In the genomic region with DNA sequence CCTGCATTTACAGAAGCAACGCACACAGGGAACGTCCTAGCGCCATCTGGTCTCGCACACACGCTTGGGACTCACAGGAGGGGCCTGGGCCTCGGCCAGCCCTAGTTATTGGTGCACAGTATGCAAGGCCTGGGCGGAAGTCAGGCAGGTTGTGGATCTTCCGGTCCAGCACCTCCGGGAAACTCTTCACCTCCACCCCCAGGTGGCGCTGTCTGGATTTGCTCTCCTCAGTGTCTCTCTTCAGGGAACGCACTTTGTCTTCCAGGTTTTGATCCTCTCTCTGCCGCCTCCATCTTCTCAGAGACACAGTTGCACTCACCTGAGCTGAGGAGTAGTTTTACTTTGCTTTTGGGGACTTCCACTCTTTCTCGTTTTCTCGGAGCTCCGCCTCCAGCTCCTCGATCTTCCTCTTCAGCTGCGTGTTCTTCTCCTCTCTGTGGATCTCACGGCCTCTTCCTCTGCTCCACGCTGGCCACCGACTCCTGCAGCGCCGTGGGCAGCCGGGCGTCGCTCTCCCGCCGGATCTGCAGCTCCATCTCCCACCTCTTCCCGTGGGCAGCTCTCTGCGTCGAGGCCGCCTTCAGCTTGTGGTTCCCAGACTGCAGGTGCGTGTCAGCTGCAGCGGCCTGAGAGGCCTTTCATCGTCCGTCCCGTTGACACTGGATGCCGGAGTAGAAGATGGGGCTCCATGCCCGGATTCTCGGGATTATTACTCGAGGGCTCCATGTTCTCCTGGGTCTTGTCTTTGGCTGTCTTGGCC, we compare ENCODE assay signal across 8 cellular contexts.
A peak's percentile ranks its signal among the peaks of the same experiment; 100 is the strongest.
DNase-seq lines count a peak whose midpoint lies in the region; ATAC-seq and TF ChIP-seq lines count a peak whose summit lies in the region.

No MANE protein-coding gene starts in this region.

- no peaks in the 10 kb centered on the region for H3K9me3 ChIP-seq in BE2C
- H3K9me3 ChIP-seq in MG63 = no peaks in the 10 kb centered on the region

- peak; percentile 68 for TF ChIP-seq CTCF in BE2C (IDR thresholded peaks at IDR 0.05; ENCODE audit: low read depth, low read length)

- H3K27me3 ChIP-seq in BE2C (no peaks in the 10 kb centered on the region), MG63 (no peaks in the 10 kb centered on the region)

- no peaks in the 10 kb centered on the region for H3K9me3 Mint-ChIP-seq in activated CD4-positive, alpha-beta T cell treated with anti-CD3 and anti-CD28 coated beads for 36 hours (ENCODE audit: low read depth)

- H3K36me3 ChIP-seq in BE2C (no peaks in the 10 kb centered on the region), MG63 (no peaks in the 10 kb centered on the region)

- H3K27ac Mint-ChIP-seq in activated CD4-positive, alpha-beta T cell treated with anti-CD3 and anti-CD28 coated beads for 36 hours = no peak overlapping the region

- CTCF ChIA-PET in activated CD4-positive, alpha-beta T cell treated with anti-CD3 and anti-CD28 coated beads for 36 hours (lab: Charles Lee) = interaction anchor here (0.6 to 2.2 kb wide), 23 partner anchors 9 to 173 kb away, joined by 3 to 11 read pairs (median 4); no protein-coding TSS in a partner anchor

- H3K4me3 ChIP-seq in BE2C (ENCODE audit: low read depth, low read length) = no peak overlapping the region
- no peak overlapping the region for H3K4me3 ChIP-seq in MG63

- H3K4me1 Mint-ChIP-seq in activated CD4-positive, alpha-beta T cell treated with anti-CD3 and anti-CD28 coated beads for 36 hours = peaks cover 2% of the 10 kb centered on the region

- peak; percentile 58 for DNase-seq in BE2C
- DNase-seq in HT-29 (ENCODE audit: low spot score) = peak; percentile 8
- peak; percentile 84 for DNase-seq in activated CD4-positive, alpha-beta T cell treated with anti-CD3 and anti-CD28 coated beads for 36 hours
- DNase-seq in iPS-NIHi11 (ENCODE audit: low spot score) = peak; percentile 25
- no peak for DNase-seq in MG63
- DNase-seq in amygdala (lab: John Stamatoyannopoulos, UW) = no peak
- DNase-seq in medulla oblongata (ENCODE audit: extremely low spot score) = no peak

- ATAC-seq in activated CD4-positive, alpha-beta T cell treated with anti-CD3 and anti-CD28 coated beads for 36 hours = peak; percentile 76
- no peak for ATAC-seq in HG02973 (IDR thresholded peaks at IDR 0.05; ENCODE audit: unreplicated experiment)

- no peak overlapping the region for H3K4me3 Mint-ChIP-seq in activated CD4-positive, alpha-beta T cell treated with anti-CD3 and anti-CD28 coated beads for 36 hours

- H3K36me3 Mint-ChIP-seq in activated CD4-positive, alpha-beta T cell treated with anti-CD3 and anti-CD28 coated beads for 36 hours (ENCODE audit: low read depth) = no peaks in the 10 kb centered on the region

- no peaks in the 10 kb centered on the region for H3K4me1 ChIP-seq in BE2C

- intact Hi-C loops in activated CD4-positive, alpha-beta T cell treated with anti-CD3 and anti-CD28 coated beads for 36 hours (cut with DNase I, micrococcal nuclease) = loop anchor here (1.0 to 5.0 kb wide), 4 partner anchors 31 to 72 kb away; no protein-coding TSS in a partner anchor

- POLR2A ChIA-PET in activated CD4-positive, alpha-beta T cell treated with anti-CD3 and anti-CD28 coated beads for 36 hours (lab: Charles Lee) = no interaction called here

- H3K27me3 Mint-ChIP-seq in activated CD4-positive, alpha-beta T cell treated with anti-CD3 and anti-CD28 coated beads for 36 hours = no peaks in the 10 kb centered on the region

Comparison
In these comparisons a context has a peak if more than half of its experiments do, and no peak if none do; other contexts are left out.
1. DNase-seq: peak in BE2C (single experiment), HT-29 (single experiment), activated CD4-positive, alpha-beta T cell treated with anti-CD3 and anti-CD28 coated beads for 36 hours (single experiment) and iPS-NIHi11 (single experiment); none in MG63 (single experiment), amygdala (0 of 56) and medulla oblongata (single experiment).